In the genomic region with DNA sequence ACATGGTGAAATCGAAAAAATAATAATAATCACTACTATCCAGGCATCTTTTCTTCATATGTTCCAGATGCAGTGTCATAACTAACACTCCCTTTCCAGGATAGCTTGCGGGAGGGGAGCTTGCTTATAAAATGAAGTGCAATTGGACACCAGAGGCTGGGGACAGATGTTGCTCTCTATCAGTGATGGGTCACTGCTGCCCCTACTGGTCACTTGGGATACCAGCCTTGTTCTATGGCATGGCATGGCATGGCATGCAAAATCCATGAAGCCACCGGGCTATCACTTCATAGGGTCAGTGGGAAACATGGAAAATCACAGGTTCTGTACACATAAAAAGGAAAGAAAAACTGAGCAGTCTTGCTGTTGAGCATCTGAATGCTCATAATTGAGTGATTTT, we compare ENCODE assay signal across 8 cellular contexts.
DNase-seq lines count a peak whose midpoint lies in the region; ATAC-seq, FAIRE-seq and TF ChIP-seq lines count a peak whose summit lies in the region.

No MANE protein-coding gene starts in this region.

- H3K27ac ChIP-seq in WERI-Rb-1 = no peak overlapping the region
- H3K27ac ChIP-seq in upper lobe of right lung = no peak overlapping the region

- intact Hi-C loops in upper lobe of right lung (cut with DNase I) = no loop called here

- peak; percentile 52 for FAIRE-seq in GM18507 (lab: Jason Lieb, UNC)

- peak; percentile 46 for ATAC-seq in upper lobe of right lung

- no peak overlapping the region for H3K4me3 ChIP-seq in WERI-Rb-1 (ENCODE audit: low read depth, low read length)
- no peak overlapping the region for H3K4me3 ChIP-seq in upper lobe of right lung

- TF ChIP-seq CTCF in WERI-Rb-1 (IDR thresholded peaks at IDR 0.05; ENCODE audit: low read depth, low read length) (peak; percentile 82), upper lobe of right lung (IDR thresholded peaks at IDR 0.05) (peak; percentile 38)

- H3K9me3 ChIP-seq in WERI-Rb-1 (ENCODE audit: severe bottlenecking) = no peaks in the 10 kb centered on the region
- no peaks in the 10 kb centered on the region for H3K9me3 ChIP-seq in upper lobe of right lung

- H3K4me1 ChIP-seq in upper lobe of right lung = no peaks in the 10 kb centered on the region

- no peaks in the 10 kb centered on the region for H3K36me3 ChIP-seq in WERI-Rb-1
- no peaks in the 10 kb centered on the region for H3K36me3 ChIP-seq in upper lobe of right lung

- DNase-seq in COLO668 (lab: John Stamatoyannopoulos, UW; ENCODE audit: unreplicated experiment) (peak; percentile 46), GM18507 (ENCODE audit: extremely low spot score, insufficient read length, low read depth) (no peak), HT1080 (ENCODE audit: low read depth) (peak; percentile 15), WERI-Rb-1 (peak; percentile 42), hepatic stellate cell (ENCODE audit: low spot score) (peak; percentile 9), upper lobe of right lung (no peak), DMS79 (lab: John Stamatoyannopoulos, UW) (no peak), NCI-H128 (lab: John Stamatoyannopoulos, UW; ENCODE audit: unreplicated experiment) (no peak)

- H3K27me3 ChIP-seq in WERI-Rb-1 (ENCODE audit: insufficient read depth, low read depth, severe bottlenecking) (no peaks in the 10 kb centered on the region), upper lobe of right lung (no peaks in the 10 kb centered on the region)

Comparison
In these comparisons a context has a peak if more than half of its experiments do, and no peak if none do; other contexts are left out.
1. DNase-seq: peak in COLO668 (single experiment), HT1080 (single experiment), WERI-Rb-1 (single experiment) and hepatic stellate cell (single experiment); none in GM18507 (single experiment), upper lobe of right lung (single experiment), DMS79 (single experiment) and NCI-H128 (single experiment).